Comparison of ENCODE assay signal across 17 cellular contexts in the genomic region with DNA sequence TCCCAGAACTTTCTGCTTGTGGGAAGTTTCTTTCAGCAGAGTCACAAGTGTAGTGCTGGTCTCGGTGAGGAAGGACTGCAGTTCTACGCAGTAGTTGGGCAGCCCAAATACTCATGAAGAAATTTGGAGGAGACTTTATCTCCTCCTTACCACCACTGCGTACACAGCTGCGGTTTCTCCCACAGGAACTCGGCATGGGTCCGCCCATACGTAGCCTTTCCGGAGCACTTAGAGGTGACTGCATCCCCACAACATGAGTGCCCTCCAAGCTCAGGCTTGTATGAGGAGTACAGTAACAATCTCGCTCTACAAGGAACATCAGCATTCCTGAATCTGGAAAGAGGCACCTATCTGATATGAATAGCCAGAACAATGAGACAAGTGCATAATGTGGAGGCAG.
"Had no signal": no experiment of that assay in that cellular context is flagged by ENCODE, and none has a peak within 500 bp of the region (broad histone marks: within the 10 kb centered on the region; RNA-seq: fewer than 3 reads in every experiment).

No MANE protein-coding gene starts in this region.

- H3K36me3 ChIP-seq: esophagus muscularis mucosa, gastroesophageal sphincter, sigmoid colon had no signal

- H3K27me3 Mint-ChIP-seq: naive B cell had no signal

- H3K9me3 ChIP-seq: sigmoid colon had no signal

- H3K27ac ChIP-seq: epithelial cell of prostate, esophagus muscularis mucosa, gastroesophageal sphincter, sigmoid colon, skin epidermis had no signal

- DNase-seq: cortex of kidney; effector memory CD4-positive, alpha-beta T cell; left colon; left ventricle myocardium superior; mesendoderm; naive B cell; nephron progenitor cell; sigmoid colon; stimulated activated CD4-positive, alpha-beta T cell treated with anti-CD3 and anti-CD28 coated beads, Interleukin-2, amount 100 ng/mL, for 24 hours; stimulated activated CD4-positive, alpha-beta T cell treated with anti-CD3 and anti-CD28 coated beads, Interleukin-4, amount 100 ng/mL, for 4 hours; stimulated activated naive CD4-positive, alpha-beta T cell; trophoblast cell had no signal

- H3K27me3 ChIP-seq: esophagus muscularis mucosa, gastroesophageal sphincter, sigmoid colon had no signal

- H3K4me1 Mint-ChIP-seq: naive B cell had no signal

- H3K4me3 Mint-ChIP-seq: naive B cell, nephron progenitor cell had no signal

- H3K27ac Mint-ChIP-seq: naive B cell, nephron progenitor cell had no signal

- ATAC-seq: gastroesophageal sphincter, left colon, left ventricle myocardium superior had no signal

- H3K4me1 ChIP-seq: esophagus muscularis mucosa, gastroesophageal sphincter, sigmoid colon had no signal

- H3K4me3 ChIP-seq: esophagus muscularis mucosa, gastroesophageal sphincter, lung, sigmoid colon, skin epidermis had no signal
